In the genomic region with DNA sequence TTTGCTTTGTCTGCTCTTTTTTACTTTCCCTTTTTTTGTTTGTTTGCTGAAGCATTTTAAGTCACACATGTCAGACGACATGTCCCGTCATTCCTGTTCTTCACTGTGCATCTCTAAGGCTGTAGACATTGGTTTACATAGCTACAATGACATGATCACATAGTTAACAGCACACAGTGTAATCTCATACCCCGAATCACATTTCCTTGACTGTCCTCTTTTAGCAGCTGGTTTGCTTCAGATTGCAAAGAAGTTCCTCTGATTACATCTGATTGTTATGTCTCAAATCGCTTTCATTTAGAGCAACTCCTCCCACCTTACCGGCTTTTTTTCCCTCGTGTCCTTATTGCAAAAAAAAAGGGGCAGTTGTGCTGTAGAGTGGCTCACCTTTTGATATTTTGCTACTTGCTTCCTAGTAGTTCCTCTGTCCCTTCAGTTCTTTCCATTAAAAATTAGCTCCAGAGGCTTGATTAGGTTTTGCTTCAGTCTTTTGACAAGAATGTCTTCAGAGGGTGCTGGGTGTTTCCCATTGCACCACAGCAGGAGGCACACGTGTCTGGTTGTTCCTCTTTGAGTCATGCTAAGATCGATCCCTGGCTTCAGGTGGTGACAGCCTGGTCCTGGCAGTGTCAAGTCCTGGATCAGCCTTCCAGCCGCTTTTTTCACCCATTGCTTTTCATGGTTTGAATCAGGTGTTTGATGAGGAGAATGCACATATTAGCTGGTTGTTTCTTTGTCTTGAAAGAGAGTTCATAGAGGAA, we compare ENCODE assay signal across 13 cellular contexts. TPM values are rescaled to one million over a fixed set of nuclear protein-coding genes. Genes with fewer than 3 reads are reported as not detected.
A peak's percentile ranks its signal among the peaks of the same experiment; 100 is the strongest.
DNase-seq lines count a peak whose midpoint lies in the region; ATAC-seq and TF ChIP-seq lines count a peak whose summit lies in the region.
"Had no signal": no experiment of that assay in that cellular context is flagged by ENCODE, and none has a peak within 500 bp of the region (broad histone marks: within the 10 kb centered on the region; RNA-seq: fewer than 3 reads in every experiment).

No MANE protein-coding gene starts in this region.

- ATAC-seq in HG02759 (IDR thresholded peaks at IDR 0.05; ENCODE audit: unreplicated experiment) (peak; percentile 60), activated B cell treated with CpG ODN at 0.5 μM for 24 hours (ENCODE audit: low read depth) (no peak)
- ATAC-seq: HCT116 had no signal

- H3K9me3 ChIP-seq in CD8-positive, alpha-beta memory T cell (ENCODE audit: low read length) = no peaks in the 10 kb centered on the region
- H3K9me3 ChIP-seq in vagina = no peaks in the 10 kb centered on the region
- H3K9me3 ChIP-seq: prostate gland had no signal

- peaks cover 25% of the 10 kb centered on the region for H3K4me1 ChIP-seq in CD8-positive, alpha-beta memory T cell (ENCODE audit: insufficient read depth, low read length)
- peaks cover 14% of the 10 kb centered on the region for H3K4me1 ChIP-seq in vagina
- H3K4me1 ChIP-seq: prostate gland had no signal

- H3K36me3 Mint-ChIP-seq in CD8-positive, alpha-beta memory T cell = peaks cover 9 to 49% (median 26%) of the 10 kb centered on the region in 3 donors
- H3K36me3 Mint-ChIP-seq in activated B cell treated with CpG ODN at 0.5 μM for 24 hours (ENCODE audit: low read depth) (peaks cover 36% of the 10 kb centered on the region), mesothelial cell of epicardium (peaks cover 28% of the 10 kb centered on the region), immature natural killer cell (peaks cover 11 to 26% (median 21%) of the 10 kb centered on the region in 3 donors)

- H3K27ac Mint-ChIP-seq in CD8-positive, alpha-beta memory T cell = peak overlapping the region in 5 of 8 donors; percentile 7 to 72 (median 28)
- peak overlapping the region; percentile 13 for H3K27ac Mint-ChIP-seq in activated B cell treated with CpG ODN at 0.5 μM for 24 hours
- peak overlapping the region; percentile 3 for H3K27ac Mint-ChIP-seq in mesothelial cell of epicardium
- H3K27ac Mint-ChIP-seq in immature natural killer cell = peak overlapping the region in 1 of 6 donors; percentile 14

- no peak for DNase-seq in CD8-positive, alpha-beta memory T cell
- DNase-seq in activated B cell treated with CpG ODN at 0.5 μM for 24 hours (no peak), mesothelial cell of epicardium (ENCODE audit: low spot score in 2 of 2, unreplicated experiment in 2 of 2) (no peak), immature natural killer cell (no peak), vagina (ENCODE audit: extremely low spot score in 2 of 2) (no peak)
- no peak for DNase-seq in stimulated activated CD4-positive, alpha-beta T cell treated with anti-CD3 and anti-CD28 coated beads, Interleukin-4, amount 100 ng/mL, for 24 hours
- DNase-seq: activated effector memory CD4-positive, alpha-beta T cell treated with anti-CD3 and anti-CD28 coated beads, Interleukin-2, amount 50 U/mL, for 16 hours; DND-41; effector memory CD4-positive, alpha-beta T cell; NCI-H345 had no signal

- POLR2A ChIA-PET in CD8-positive, alpha-beta memory T cell (lab: Charles Lee) = no interaction called here
- POLR2A ChIA-PET in activated B cell treated with CpG ODN at 0.5 μM for 24 hours (lab: Charles Lee) = interaction anchor here (0.6 kb wide), 1 partner anchor 334 kb away, joined by 3 read pairs; no protein-coding TSS in a partner anchor

- H3K9me3 Mint-ChIP-seq in CD8-positive, alpha-beta memory T cell = no peaks in the 10 kb centered on the region
- H3K9me3 Mint-ChIP-seq in activated B cell treated with CpG ODN at 0.5 μM for 24 hours = no peaks in the 10 kb centered on the region
- no peaks in the 10 kb centered on the region for H3K9me3 Mint-ChIP-seq in mesothelial cell of epicardium
- H3K9me3 Mint-ChIP-seq in immature natural killer cell = peaks cover 0 to 1% (median 0%) of the 10 kb centered on the region in 6 donors

- no peak for TF ChIP-seq POLR2A in vagina (IDR thresholded peaks at IDR 0.05)

- CTCF ChIA-PET in CD8-positive, alpha-beta memory T cell (lab: Charles Lee) = no interaction called here
- CTCF ChIA-PET in activated B cell treated with CpG ODN at 0.5 μM for 24 hours (lab: Charles Lee) = interaction anchor here (1.3 kb wide), 1 partner anchor 25 kb away, joined by 5 read pairs; no protein-coding TSS in a partner anchor

- no peaks in the 10 kb centered on the region for H3K27me3 ChIP-seq in CD8-positive, alpha-beta memory T cell (ENCODE audit: insufficient read depth, low read length, poor library complexity, severe bottlenecking)
- H3K27me3 ChIP-seq in vagina = no peaks in the 10 kb centered on the region

- no peaks in the 10 kb centered on the region for H3K27me3 Mint-ChIP-seq in CD8-positive, alpha-beta memory T cell
- H3K27me3 Mint-ChIP-seq in activated B cell treated with CpG ODN at 0.5 μM for 24 hours (no peaks in the 10 kb centered on the region), mesothelial cell of epicardium (ENCODE audit: low read depth) (no peaks in the 10 kb centered on the region), immature natural killer cell (ENCODE audit: low read depth in 3 of 3) (no peaks in the 10 kb centered on the region)

- no peak overlapping the region for H3K27ac ChIP-seq in CD8-positive, alpha-beta memory T cell (ENCODE audit: low read depth, low read length)
- no peak overlapping the region for H3K27ac ChIP-seq in vagina
- H3K27ac ChIP-seq: prostate gland had no signal

- intact Hi-C loops in activated B cell treated with CpG ODN at 0.5 μM for 24 hours (cut with micrococcal nuclease) = no loop called here
- intact Hi-C loops in vagina (cut with DNase I) = no loop called here

- H3K4me1 Mint-ChIP-seq in CD8-positive, alpha-beta memory T cell = peaks cover 17 to 34% (median 29%) of the 10 kb centered on the region in 3 donors
- peaks cover 30% of the 10 kb centered on the region for H3K4me1 Mint-ChIP-seq in activated B cell treated with CpG ODN at 0.5 μM for 24 hours
- peaks cover 22% of the 10 kb centered on the region for H3K4me1 Mint-ChIP-seq in mesothelial cell of epicardium
- peaks cover 21 to 29% of the 10 kb centered on the region in 2 donors for H3K4me1 Mint-ChIP-seq in immature natural killer cell

- no peak overlapping the region for H3K4me3 ChIP-seq in CD8-positive, alpha-beta memory T cell (ENCODE audit: low read length)
- H3K4me3 ChIP-seq in vagina = no peak overlapping the region
- H3K4me3 ChIP-seq: prostate gland had no signal

- no peak overlapping the region for H3K4me3 Mint-ChIP-seq in CD8-positive, alpha-beta memory T cell
- H3K4me3 Mint-ChIP-seq in activated B cell treated with CpG ODN at 0.5 μM for 24 hours (no peak overlapping the region), mesothelial cell of epicardium (no peak overlapping the region), immature natural killer cell (no peak overlapping the region)

- no peak for TF ChIP-seq CTCF in activated B cell treated with CpG ODN at 0.5 μM for 24 hours (IDR thresholded peaks at IDR 0.05)
- no peak for TF ChIP-seq CTCF in mesothelial cell of epicardium (IDR thresholded peaks at IDR 0.05; ENCODE audit: unreplicated experiment)
- TF ChIP-seq CTCF in vagina (IDR thresholded peaks at IDR 0.05) = no peak

- peaks cover 24% of the 10 kb centered on the region for H3K36me3 ChIP-seq in CD8-positive, alpha-beta memory T cell (ENCODE audit: insufficient read depth, low read length)
- H3K36me3 ChIP-seq in vagina = peaks cover 0 to 32% of the 10 kb centered on the region in 2 donors
- H3K36me3 ChIP-seq: prostate gland had no signal

RNA-seq across cellular contexts. Expression of gene ZNF664, which starts 35.0 kb away (rescaled TPM):
- total RNA-seq in CD8-positive, alpha-beta memory T cell = 10 to 100 TPM; 73.0 to 75.8 TPM
- polyA plus RNA-seq in CD8-positive, alpha-beta memory T cell = 10.8 TPM
- 35.6 and 40.7 TPM in 2 replicates for total RNA-seq in activated B cell treated with CpG ODN at 0.5 μM for 24 hours
- 112 to 122 TPM (median 116 TPM) in 3 replicates for total RNA-seq in mesothelial cell of epicardium
- 10 to 100 TPM in 1 of 3 donors, 1 to 10 TPM in 2; 2.1 to 12.9 (median 8.2) TPM for polyA plus RNA-seq in immature natural killer cell
- total RNA-seq in vagina = 40.5 TPM

RNA-seq across cellular contexts. Expression of gene CCDC92, which starts 35.4 kb away (rescaled TPM):
- total RNA-seq in CD8-positive, alpha-beta memory T cell = 10 to 100 TPM; 10.2 to 12.9 TPM
- 48.9 TPM for polyA plus RNA-seq in CD8-positive, alpha-beta memory T cell
- 21.5 and 23.7 TPM in 2 replicates for total RNA-seq in activated B cell treated with CpG ODN at 0.5 μM for 24 hours
- total RNA-seq in mesothelial cell of epicardium = 51.9 to 55.1 TPM (median 52.4 TPM) in 3 replicates
- 10 to 100 TPM; 24.6 to 44.9 (median 25.1) TPM for polyA plus RNA-seq in immature natural killer cell
- total RNA-seq in vagina = 21.6 TPM
